Comparison of ENCODE assay signal across 23 cellular contexts in genomic region chr2:11250400-11251277, GRCh38.
DNase-seq lines count a peak whose midpoint lies in the region; ATAC-seq, FAIRE-seq and TF ChIP-seq lines count a peak whose summit lies in the region.
"Had no signal": no experiment of that assay in that cellular context is flagged by ENCODE, and none has a peak within 500 bp of the region (broad histone marks: within the 10 kb centered on the region; RNA-seq: fewer than 3 reads in every experiment).

No MANE protein-coding gene starts in this region.

- DNase-seq in EL (peak; percentile 37), fibroblast of pulmonary artery (ENCODE audit: low read depth) (peak; percentile 42), omental fat pad (ENCODE audit: low spot score) (no peak), DMS153 treated with DMSO at 0.1 percent for 48 hours (lab: John Stamatoyannopoulos, UW; ENCODE audit: unreplicated experiment) (no peak), neuronal stem cell (ENCODE audit: low spot score) (no peak), small intestine (no peak)
- no peak for DNase-seq in activated CD8-positive, alpha-beta memory T cell treated with anti-CD3 and anti-CD28 coated beads, Interleukin-2, amount 50 U/mL, for 48 hours
- DNase-seq: activated CD4-positive, alpha-beta T cell treated with anti-CD3 and anti-CD28 coated beads, Interleukin-2, amount 10 ng/mL, durations not matched to agents 24 days and 14 days; activated CD8-positive, alpha-beta memory T cell treated with anti-CD3 and anti-CD28 coated beads, Interleukin-2, amount 50 U/mL, for 4 hours; activated gamma-delta T cell; amygdala; CD8-positive, alpha-beta memory T cell; DMS79 treated with DMSO at 0.1 percent for 48 hours; effector memory CD8-positive, alpha-beta T cell; NCI-H1105 treated with DMSO at 0.1 percent for 48 hours; NCI-H526 treated with DMSO at 0.1 percent for 48 hours; retina; stimulated activated CD4-positive, alpha-beta T cell treated with anti-CD3 and anti-CD28 coated beads, Interleukin-12 subunit alpha, Interleukin-12 subunit beta, amount 100 ng/mL, for 4 hours; stimulated activated CD8-positive, alpha-beta memory T cell treated with anti-CD3 and anti-CD28 coated beads, Interleukin-4, amount 100 ng/mL, for 48 hours had no signal

- no peak overlapping the region for H3K23ac ChIP-seq in neuronal stem cell (ENCODE audit: low read depth, low read length, poor library complexity)

- no peak for FAIRE-seq in small intestine (lab: Jason Lieb, UNC)
- FAIRE-seq: GM18507 had no signal

- H3K4me1 ChIP-seq in neuronal stem cell (ENCODE audit: control insufficient read depth in 2 of 2, insufficient read depth in 1 of 2, low read depth in 1 of 2, low read length in 2 of 2) (no peaks in the 10 kb centered on the region), small intestine (ENCODE audit: control insufficient read depth in 2 of 2, insufficient read depth in 1 of 2, low read depth in 1 of 2, low read length in 1 of 2) (no peaks in the 10 kb centered on the region)

- no peak overlapping the region for H3K9ac ChIP-seq in neuronal stem cell (ENCODE audit: low read depth, low read length, poor library complexity)

- H3K4me3 ChIP-seq in fibroblast of pulmonary artery (replicated peaks; ENCODE audit: low read depth, low read length) (no peak overlapping the region), neuronal stem cell (ENCODE audit: low read length in 2 of 2) (no peak overlapping the region), small intestine (ENCODE audit: low read depth in 1 of 2, low read length in 2 of 2) (no peak overlapping the region)

- no peak overlapping the region for H2AK5ac ChIP-seq in neuronal stem cell (ENCODE audit: low read depth, low read length)

- WGBS in neuronal stem cell (ENCODE audit: extremely low coverage in 2 of 2, insufficient read length in 2 of 2, insufficient replicate concordance in 1 of 2), 2 donors = 100% methylated on average over 1 of the region's 4 CpGs; no CpG with 5 or more reads in 1 of the 2 donors
- WGBS in small intestine, 3 donors = 72 to 79% (median 77%) methylated on average over 4 of the region's 4 CpGs

- no peak overlapping the region for H3K14ac ChIP-seq in neuronal stem cell (ENCODE audit: low read length)

- H3K9me3 ChIP-seq in neuronal stem cell (replicated peaks in 1 of 2; ENCODE audit: control insufficient read depth in 2 of 2, insufficient read depth in 1 of 2, low read depth in 1 of 2, low read length in 2 of 2) = no peaks in the 10 kb centered on the region
- no peaks in the 10 kb centered on the region for H3K9me3 ChIP-seq in small intestine (ENCODE audit: control insufficient read depth, low read depth)
- H3K9me3 ChIP-seq: neutrophil had no signal

- H3K18ac ChIP-seq in neuronal stem cell (ENCODE audit: low read length) = no peak overlapping the region

- ATAC-seq in SK-N-SH treated with all-trans-retinoic acid at 6 μM for 48 hours = peak; percentile 34
- peak; percentile 62 for ATAC-seq in omental fat pad (ENCODE audit: low FRiP score)
- ATAC-seq: effector memory CD8-positive, alpha-beta T cell; Right ventricle myocardium inferior had no signal

- no peak overlapping the region for H3K4ac ChIP-seq in neuronal stem cell (ENCODE audit: low read length)

- H2BK120ac ChIP-seq in neuronal stem cell (ENCODE audit: low read depth, low read length) = no peak overlapping the region

- H3K79me1 ChIP-seq in neuronal stem cell (ENCODE audit: low read depth, low read length) = no peaks in the 10 kb centered on the region

- H3K27ac ChIP-seq in neuronal stem cell (replicated peaks; ENCODE audit: low read length) (no peak overlapping the region), small intestine (ENCODE audit: low read depth in 1 of 2, low read length in 1 of 2) (no peak overlapping the region)
- H3K27ac ChIP-seq: neutrophil had no signal

- H3K27me3 ChIP-seq in neuronal stem cell (ENCODE audit: control insufficient read depth in 3 of 3, insufficient read depth in 3 of 3, low read depth in 1 of 3, low read length in 3 of 3) (no peaks in the 10 kb centered on the region), small intestine (ENCODE audit: control insufficient read depth in 2 of 2, insufficient read depth in 2 of 2, low read length in 2 of 2) (no peaks in the 10 kb centered on the region)
- H3K27me3 ChIP-seq: neutrophil had no signal

- no peak overlapping the region for H2AFZ ChIP-seq in neuronal stem cell (ENCODE audit: low read length)

- H4K8ac ChIP-seq in neuronal stem cell (ENCODE audit: low read depth, low read length) = no peak overlapping the region

- H3K36me3 ChIP-seq in neuronal stem cell (replicated peaks in 1 of 2; ENCODE audit: control insufficient read depth in 2 of 2, insufficient read depth in 2 of 2, low read length in 2 of 2) (peaks cover 0 to 41% of the 10 kb centered on the region in 2 donors), small intestine (ENCODE audit: control insufficient read depth in 2 of 2, insufficient read depth in 2 of 2, low read length in 2 of 2) (peaks cover 0 to 4% of the 10 kb centered on the region in 2 donors)

- no peak overlapping the region for H2BK12ac ChIP-seq in neuronal stem cell (ENCODE audit: low read length)

- no peak overlapping the region for H4K91ac ChIP-seq in neuronal stem cell (ENCODE audit: low read depth, low read length, poor library complexity)

- H2BK15ac ChIP-seq in neuronal stem cell (ENCODE audit: low read length) = no peak overlapping the region

- H2BK5ac ChIP-seq in neuronal stem cell (ENCODE audit: low read length) = no peak overlapping the region

- no peak overlapping the region for H3K4me2 ChIP-seq in neuronal stem cell (ENCODE audit: insufficient read depth, low read length, poor library complexity, severe bottlenecking)

- TF ChIP-seq CTCF in fibroblast of pulmonary artery (IDR thresholded peaks at IDR 0.05; ENCODE audit: low read length, missing control alignments) = no peak
- no peak for TF ChIP-seq CTCF in omental fat pad (IDR thresholded peaks at IDR 0.05)

TF ChIP-seq in SK-N-SH treated with all-trans-retinoic acid at 6 μM for 48 hours, 23 proteins besides CTCF, POLR2A, EP300 and RAD21:
- no peak for TF ChIP-seq ZNF70 (CRISPR knock-in tag; IDR thresholded peaks at IDR 0.05)
- no peak for TF ChIP-seq TSHZ2 (CRISPR knock-in tag; IDR thresholded peaks at IDR 0.05)
- TF ChIP-seq TCF4 (CRISPR knock-in tag; IDR thresholded peaks at IDR 0.05; ENCODE audit: borderline replicate concordance) = no peak
- TF ChIP-seq ZFP30 (CRISPR knock-in tag; IDR thresholded peaks at IDR 0.05) = no peak
- no peak for TF ChIP-seq ESRRG (CRISPR knock-in tag; IDR thresholded peaks at IDR 0.05)
- TF ChIP-seq POU6F1 (CRISPR knock-in tag; IDR thresholded peaks at IDR 0.05; ENCODE audit: borderline replicate concordance, low read depth) = no peak
- TF ChIP-seq SNAI2 (CRISPR knock-in tag; IDR thresholded peaks at IDR 0.05) = no peak

Comparison
In these comparisons a context has a peak if more than half of its experiments do, and no peak if none do; other contexts are left out.
1. DNase-seq: peak in EL (single experiment) and fibroblast of pulmonary artery (single experiment); none in omental fat pad (single experiment), DMS153 treated with DMSO at 0.1 percent for 48 hours (single experiment), activated CD8-positive, alpha-beta memory T cell treated with anti-CD3 and anti-CD28 coated beads, Interleukin-2, amount 50 U/mL, for 48 hours (single experiment), neuronal stem cell (single experiment) and small intestine (single experiment).